ENCODE assay signal across 8 cellular contexts in genomic region chr12:106986625-106987389, GRCh38. TPM values are rescaled to one million over a fixed set of nuclear protein-coding genes. Genes with fewer than 3 reads are reported as not detected.
DNase-seq lines count a peak whose midpoint lies in the region; FAIRE-seq and TF ChIP-seq lines count a peak whose summit lies in the region.

Gene MTERF2 (minus strand): TSS chr12:106987146. CDS start chr12:106978714, 8,432 bp downstream.

- no peaks in the 10 kb centered on the region for H3K79me2 ChIP-seq in Loucy (ENCODE audit: insufficient read depth, low read length)

- H3K9me3 ChIP-seq in Loucy (ENCODE audit: insufficient read depth, low read depth, low read length): no peaks in the 10 kb centered on the region
- H3K9me3 ChIP-seq in SJCRH30 (replicated peaks): no peaks in the 10 kb centered on the region
- no peaks in the 10 kb centered on the region for H3K9me3 ChIP-seq in neuron (ENCODE audit: low read length)

- DNase-seq in ELF-1 (ENCODE audit: low read depth, low spot score) (peak; percentile 96), H54 (ENCODE audit: insufficient read length, low spot score) (peak; percentile 86), SJCRH30 (peak; percentile 93 to 97), foreskin melanocyte (peak; percentile 91), stromal cell of bone marrow (ENCODE audit: low read depth) (peak; percentile 91)
- DNase-seq in activated naive CD4-positive, alpha-beta T cell treated with Interleukin-2 at 50 U/mL for 16 hours: peak; percentile 81

- peak within 1 kb of the TSS; percentile 78 for H3K4me2 ChIP-seq in Loucy (ENCODE audit: low read depth, low read length, poor library complexity, severe bottlenecking)

- H3K27ac ChIP-seq in SJCRH30: peak within 1 kb of the TSS; percentile 72

- peak within 1 kb of the TSS; percentile 73 for H3K9ac ChIP-seq in Loucy (ENCODE audit: low read depth, low read length, poor library complexity, severe bottlenecking)

- H4K20me1 ChIP-seq in Loucy (ENCODE audit: insufficient read depth, low read length, poor library complexity, severe bottlenecking): no peaks in the 10 kb centered on the region

- no peaks in the 10 kb centered on the region for H3K27me3 ChIP-seq in Loucy (ENCODE audit: insufficient read depth, low read length, poor library complexity, severe bottlenecking)
- H3K27me3 ChIP-seq in SJCRH30: no peaks in the 10 kb centered on the region
- no peaks in the 10 kb centered on the region for H3K27me3 ChIP-seq in neuron (ENCODE audit: insufficient read depth, low read length)

- peak within 1 kb of the TSS; percentile 87 for H2AFZ ChIP-seq in Loucy (ENCODE audit: low read length)
- H2AFZ ChIP-seq in neuron (ENCODE audit: low read depth, low read length): peak within 1 kb of the TSS; percentile 60

- TF ChIP-seq CTCF in Loucy (conservative IDR thresholded peaks at IDR 0.05; ENCODE audit: low read length): no peak

- H3K36me3 ChIP-seq in Loucy (ENCODE audit: insufficient read depth, low read length) (no peaks in the 10 kb centered on the region), SJCRH30 (peaks cover 13% of the 10 kb centered on the region), neuron (ENCODE audit: insufficient read depth, low read length) (peaks cover 18% of the 10 kb centered on the region)

- no peaks in the 10 kb centered on the region for H3K9me2 ChIP-seq in Loucy (replicated peaks; ENCODE audit: low read depth, low read length)

- peak; percentile 65 for TF ChIP-seq POLR2A in H54 (IDR thresholded peaks at IDR 0.05; ENCODE audit: low read depth, low read length)

- H3K4me1 ChIP-seq in Loucy (ENCODE audit: insufficient read depth, low read length, poor library complexity, severe bottlenecking) (peaks cover 21% of the 10 kb centered on the region), SJCRH30 (peaks cover 10% of the 10 kb centered on the region), neuron (ENCODE audit: insufficient read depth, low read length) (peaks cover 11% of the 10 kb centered on the region)

- FAIRE-seq in H54 (lab: Jason Lieb, UNC): peak; percentile 82

- no peaks in the 10 kb centered on the region for H3F3A ChIP-seq in Loucy (ENCODE audit: low read depth)

- H3K4me3 ChIP-seq in Loucy (ENCODE audit: low read length, poor library complexity, severe bottlenecking) (peak within 1 kb of the TSS; percentile 81), SJCRH30 (peak within 1 kb of the TSS; percentile 94), neuron (ENCODE audit: low read length) (peak within 1 kb of the TSS; percentile 66)

RNA-seq across cellular contexts. Expression of gene MTERF2, which starts in this region (rescaled TPM):
- 14.9 and 18.1 TPM in 2 replicates for total RNA-seq in SJCRH30 (2014; rRNA removed; shearing (Covaris generic))

Comparison
In these comparisons a context has a peak if more than half of its experiments do, and no peak if none do; other contexts are left out.
1. Peak in every context shown above with its lines: DNase-seq, H3K4me3 ChIP-seq and H3K27ac ChIP-seq.